ENCODE assay signal across 7 cellular contexts in genomic region chr2:214874694-214875093, GRCh38.
"Had no signal": no experiment of that assay in that cellular context is flagged by ENCODE, and none has a peak within 500 bp of the region (broad histone marks: within the 10 kb centered on the region; RNA-seq: fewer than 3 reads in every experiment).

No MANE protein-coding gene starts in this region.

- ATAC-seq: GM12878 had no signal

- FAIRE-seq: G401.6, GM12878, GM12892, GM18507, GM19239 had no signal

- H3K4me3 ChIP-seq: GM12878 had no signal

- DNase-seq: GDM1, GF-D8 had no signal
